ENCODE assay signal across 27 cellular contexts in the genomic region with DNA sequence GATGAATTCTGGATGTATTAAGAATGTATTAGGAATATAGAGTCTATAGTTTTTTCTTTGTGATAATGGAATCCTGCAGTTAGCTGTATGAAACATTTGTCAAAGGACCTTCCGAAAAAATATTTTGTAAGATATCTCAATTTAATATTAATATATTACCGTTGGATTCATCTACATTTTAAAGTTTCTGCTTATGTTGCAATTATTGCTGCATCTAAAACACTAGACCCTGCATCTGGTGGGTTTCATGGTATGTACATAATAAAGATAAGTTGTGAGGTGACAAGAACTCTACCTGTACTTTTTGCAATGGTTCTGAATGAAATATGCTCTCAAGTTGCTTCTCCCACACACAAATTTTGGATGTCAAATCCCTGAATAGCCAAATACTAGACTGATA.
"Had no signal": no experiment of that assay in that cellular context is flagged by ENCODE, and none has a peak within 500 bp of the region (broad histone marks: within the 10 kb centered on the region; RNA-seq: fewer than 3 reads in every experiment).

No MANE protein-coding gene starts in this region.

- H3K27me3 ChIP-seq: neural progenitor cell, ovary, spleen, suprapubic skin, testis, tibial artery, transverse colon, upper lobe of right lung, uterus had no signal

- H3K79me2 ChIP-seq: parathyroid adenoma had no signal

- H3K36me3 ChIP-seq: neural progenitor cell, ovary, spleen, suprapubic skin, tibial artery, transverse colon, upper lobe of right lung, uterus had no signal

- H3K27ac ChIP-seq: neural progenitor cell, ovary, parathyroid adenoma, psoas muscle, skin epidermis, spleen, suprapubic skin, testis, tibial artery, transverse colon, upper lobe of right lung, uterus had no signal

- H3K4me3 ChIP-seq: neural progenitor cell, ovary, psoas muscle, skin epidermis, smooth muscle cell, spleen, suprapubic skin, testis, tibial artery, transverse colon, upper lobe of right lung, uterus had no signal

- DNase-seq: natural killer cell; occipital lobe; ovary; psoas muscle; right cardiac atrium; spleen; stimulated activated CD4-positive, alpha-beta T cell treated with anti-CD3 and anti-CD28 coated beads, Interleukin-12 subunit alpha, Interleukin-12 subunit beta, amount 100 ng/mL, for 4 hours; stimulated activated CD4-positive, alpha-beta T cell treated with anti-CD3 and anti-CD28 coated beads, Interleukin-1b, Interleukin-23, amount 100 ng/mL, for 48 hours; stimulated activated CD4-positive, alpha-beta T cell treated with anti-CD3 and anti-CD28 coated beads, Interleukin-4, amount 100 ng/mL, for 1 hour; stimulated activated CD4-positive, alpha-beta T cell treated with anti-CD3 and anti-CD28 coated beads, Interleukin-4, amount 100 ng/mL, for 4 hours; stimulated activated CD8-positive, alpha-beta memory T cell treated with anti-CD3 and anti-CD28 coated beads, Interleukin-4, amount 100 ng/mL, for 48 hours; stimulated activated naive CD4-positive, alpha-beta T cell; stimulated activated naive CD8-positive, alpha-beta T cell treated with anti-CD3 and anti-CD28 coated beads, Interleukin-15, amount 100 ng/mL, for 72 hours; stimulated activated naive CD8-positive, alpha-beta T cell treated with anti-CD3 and anti-CD28 coated beads, Interleukin-15, Interleukin-2, amounts not matched to agents 100 U/mL and 50 U/mL, for 24 hours; substantia nigra; testis; tibial artery; transverse colon; upper lobe of right lung; uterus had no signal

- H3K9ac ChIP-seq: neural progenitor cell, parathyroid adenoma had no signal

- H3K9me3 ChIP-seq: ovary, psoas muscle, spleen, suprapubic skin, testis, tibial artery, transverse colon, upper lobe of right lung, uterus had no signal

- H3K4me2 ChIP-seq: neural progenitor cell, smooth muscle cell had no signal

- ATAC-seq: natural killer cell; psoas muscle; right cardiac atrium; sciatic nerve; stimulated activated memory B cell treated with anti-CD40 and anti-IgM and Interleukin-4, amounts not matched to agents 10 μg/mL and 1 μg/mL and 100 μg/mL, for 72 hours; stimulated activated naive CD8-positive, alpha-beta T cell treated with anti-CD3 and anti-CD28 coated beads, Interleukin-15, amount 100 ng/mL, for 72 hours; stimulated activated naive CD8-positive, alpha-beta T cell treated with anti-CD3 and anti-CD28 coated beads, Interleukin-15, Interleukin-2, amounts not matched to agents 100 U/mL and 50 U/mL, for 24 hours; upper lobe of right lung had no signal

- H2AFZ ChIP-seq: neural progenitor cell, parathyroid adenoma had no signal

- H3K4me1 ChIP-seq: neural progenitor cell, parathyroid adenoma, psoas muscle, spleen, suprapubic skin, testis, tibial artery, transverse colon, upper lobe of right lung, uterus had no signal
